Comparison of ENCODE assay signal across 11 cellular contexts in genomic region chr3:171802601-171802956, GRCh38. TPM values are rescaled to one million over a fixed set of nuclear protein-coding genes. Genes with fewer than 3 reads are reported as not detected.
DNase-seq lines count a peak whose midpoint lies in the region; ATAC-seq and TF ChIP-seq lines count a peak whose summit lies in the region.
"Had no signal": no experiment of that assay in that cellular context is flagged by ENCODE, and none has a peak within 500 bp of the region (broad histone marks: within the 10 kb centered on the region; RNA-seq: fewer than 3 reads in every experiment).

No MANE protein-coding gene starts in this region.

- no peak for TF ChIP-seq POLR2A in adrenal gland (IDR thresholded peaks at IDR 0.05)
- TF ChIP-seq POLR2A in vagina (IDR thresholded peaks at IDR 0.05): no peak

- intact Hi-C loops in heart right ventricle (cut with DNase I) (no loop called here), cardiac septum (cut with DNase I) (no loop called here), adrenal gland (cut with DNase I) (no loop called here), mucosa of descending colon (cut with DNase I, micrococcal nuclease) (no loop called here), vagina (cut with DNase I) (no loop called here)

- H3K4me3 ChIP-seq in heart right ventricle (no peak overlapping the region), adrenal gland (no peak overlapping the region), mucosa of descending colon (no peak overlapping the region), vagina (no peak overlapping the region)

- H3K27me3 ChIP-seq in heart right ventricle (no peaks in the 10 kb centered on the region), adrenal gland (no peaks in the 10 kb centered on the region), vagina (no peaks in the 10 kb centered on the region)

- H3K9me3 ChIP-seq in heart right ventricle: no peaks in the 10 kb centered on the region
- no peaks in the 10 kb centered on the region for H3K9me3 ChIP-seq in adrenal gland (replicated peaks in 1 of 3)
- H3K9me3 ChIP-seq in mucosa of descending colon: no peaks in the 10 kb centered on the region
- H3K9me3 ChIP-seq in vagina: no peaks in the 10 kb centered on the region

- WGBS in heart right ventricle, 2 donors: 85 to 91% methylated on average over 3 of the region's 3 CpGs
- 67 to 84% (median 79%) methylated on average over 3 of the region's 3 CpGs for WGBS in adrenal gland, 4 donors

- H3K36me3 ChIP-seq in heart right ventricle: no peaks in the 10 kb centered on the region
- H3K36me3 ChIP-seq in adrenal gland (replicated peaks in 1 of 2): no peaks in the 10 kb centered on the region
- H3K36me3 ChIP-seq in mucosa of descending colon (ENCODE audit: low read depth): no peaks in the 10 kb centered on the region
- no peaks in the 10 kb centered on the region for H3K36me3 ChIP-seq in vagina

- H3K27ac ChIP-seq in heart right ventricle (peak overlapping the region in 6 of 10 donors; percentile 46 to 82 (median 62)), adrenal gland (peak overlapping the region in 3 of 5 donors; percentile 8 to 55 (median 29)), vagina (peak overlapping the region; percentile 81)

- no peak for DNase-seq in heart right ventricle
- DNase-seq in cardiac septum (ENCODE audit: low spot score): no peak
- no peak for DNase-seq in adrenal gland
- DNase-seq in mucosa of descending colon: no peak
- DNase-seq in vagina (ENCODE audit: extremely low spot score in 2 of 2): no peak
- DNase-seq in NCI-H1417 treated with DMSO at 0.1 percent for 48 hours (lab: John Stamatoyannopoulos, UW): no peak
- no peak for DNase-seq in iPS-NIHi7 (ENCODE audit: extremely low spot score)
- no peak for DNase-seq in midbrain (lab: John Stamatoyannopoulos, UW)
- DNase-seq: activated naive CD4-positive, alpha-beta T cell; NCI-H1694; stimulated activated naive B cell treated with anti-CD40 and anti-IgM and Interleukin-4, amounts not matched to agents 10 μg/mL and 1 μg/mL and 100 μg/mL, for 72 hours had no signal

- peaks cover 5 to 83% (median 53%) of the 10 kb centered on the region in 9 donors for H3K4me1 ChIP-seq in heart right ventricle
- H3K4me1 ChIP-seq in adrenal gland (replicated peaks in 1 of 2): peaks cover 0 to 61% of the 10 kb centered on the region in 2 donors
- H3K4me1 ChIP-seq in mucosa of descending colon (ENCODE audit: low read depth): peaks cover 15% of the 10 kb centered on the region
- H3K4me1 ChIP-seq in vagina: peaks cover 75% of the 10 kb centered on the region

- TF ChIP-seq CTCF in heart right ventricle (IDR thresholded peaks at IDR 0.05): no peak
- no peak for TF ChIP-seq CTCF in adrenal gland (IDR thresholded peaks at IDR 0.05)
- no peak for TF ChIP-seq CTCF in mucosa of descending colon (IDR thresholded peaks at IDR 0.05)
- no peak for TF ChIP-seq CTCF in vagina (IDR thresholded peaks at IDR 0.05)

- ATAC-seq in heart right ventricle (no peak), mucosa of descending colon (peak; percentile 18)
- ATAC-seq: stimulated activated naive B cell treated with anti-CD40 and anti-IgM and Interleukin-4, amounts not matched to agents 10 μg/mL and 1 μg/mL and 100 μg/mL, for 72 hours had no signal

RNA-seq across cellular contexts. Expression of gene PLD1, which starts 7.7 kb away (rescaled TPM):
- total RNA-seq in heart right ventricle: 10 to 100 TPM; 51.4 to 83.3 (median 67.1) TPM
- polyA plus RNA-seq in heart right ventricle: 10 to 100 TPM; 10.5 to 13.3 TPM
- 56.5 TPM for total RNA-seq in cardiac septum
- total RNA-seq in adrenal gland: 100 to 1,000 TPM in 6 of 8 donors, 10 to 100 TPM in 2; 60.3 to 178 (median 126) TPM
- polyA plus RNA-seq in adrenal gland: 10 to 100 TPM; 25.7 to 79.8 (median 36.5) TPM
- 100 to 1,000 TPM in 1 of 3 donors, 10 to 100 TPM in 2; 46.6 to 105 (median 65.1) TPM for total RNA-seq in mucosa of descending colon
- 35.6 TPM for total RNA-seq in vagina

RNA-seq across cellular contexts. Expression of gene TMEM212, which starts 40.6 kb away (rescaled TPM):
- total RNA-seq in heart right ventricle (not detected), cardiac septum (not detected), adrenal gland (not detected), mucosa of descending colon (not detected), vagina (not detected)
- polyA plus RNA-seq in heart right ventricle (not detected), adrenal gland (not detected)

Comparison
In these comparisons a context has a peak if more than half of its experiments do, and no peak if none do; other contexts are left out.
1. H3K27ac ChIP-seq: peak in every context shown above with its lines; median percentile 81 in vagina; 62 in heart right ventricle; 29 in adrenal gland.